13 cellular contexts compared by ENCODE assay signal in the genomic region with DNA sequence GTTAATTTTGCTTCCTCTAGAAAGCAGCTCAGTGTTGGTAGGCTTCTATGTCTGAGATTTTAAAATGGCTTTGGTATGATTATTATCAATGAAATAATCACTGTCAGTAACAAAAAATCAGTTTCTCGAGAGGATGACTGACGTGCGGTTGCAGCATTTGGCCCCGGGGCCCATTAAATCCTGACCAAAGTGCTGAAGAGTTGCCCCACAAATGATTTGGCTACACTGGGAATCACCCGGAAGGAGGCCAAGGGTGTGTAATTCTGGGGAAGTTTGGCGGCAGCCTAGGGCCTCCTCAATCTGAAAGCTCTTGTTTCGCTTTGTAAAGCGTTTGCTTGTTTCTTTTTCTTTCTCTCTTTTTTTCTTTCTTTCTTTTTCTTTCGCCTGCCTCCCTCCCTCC. TPM values are rescaled to one million over a fixed set of nuclear protein-coding genes. Genes with fewer than 3 reads are reported as not detected.
A peak's percentile ranks its signal among the peaks of the same experiment; 100 is the strongest.
DNase-seq lines count a peak whose midpoint lies in the region; ATAC-seq and TF ChIP-seq lines count a peak whose summit lies in the region.
"Had no signal": no experiment of that assay in that cellular context is flagged by ENCODE, and none has a peak within 500 bp of the region (broad histone marks: within the 10 kb centered on the region; RNA-seq: fewer than 3 reads in every experiment).

No MANE protein-coding gene starts in this region.

- intact Hi-C loops in Panc1 (cut with micrococcal nuclease; ENCODE audit: unreplicated experiment) (no loop called here), esophagus muscularis mucosa (cut with DNase I) (no loop called here)

- CTCF ChIA-PET in Panc1 (lab: Charles Lee), result no interaction called here

- no peak overlapping the region for H2AFZ ChIP-seq in GM23248
- peak overlapping the region; percentile 55 for H2AFZ ChIP-seq in neuron (ENCODE audit: low read depth, low read length)
- H2AFZ ChIP-seq: PC-9 had no signal

- TF ChIP-seq POLR2A in esophagus muscularis mucosa (IDR thresholded peaks at IDR 0.05; ENCODE audit: low read depth), result no peak

- H3K9me2 ChIP-seq in GM23248 (ENCODE audit: insufficient read depth), result no peaks in the 10 kb centered on the region

- no peaks in the 10 kb centered on the region for H4K20me1 ChIP-seq in GM23248 (ENCODE audit: insufficient read depth)

- H3K4me1 ChIP-seq in GM23248 (ENCODE audit: insufficient read depth), result no peaks in the 10 kb centered on the region
- H3K4me1 ChIP-seq in Panc1 (ENCODE audit: control insufficient read depth, insufficient read depth, low read length), result 0 out of 2 replicates have a peak, but pooled peaks cover 6% of the 10 kb centered on the region
- H3K4me1 ChIP-seq in esophagus muscularis mucosa, result peaks cover 0 to 3% (median 0%) of the 10 kb centered on the region in 4 donors
- peaks cover 6% of the 10 kb centered on the region for H3K4me1 ChIP-seq in neuron (ENCODE audit: insufficient read depth, low read length)

- no peak for TF ChIP-seq EP300 in esophagus muscularis mucosa (IDR thresholded peaks at IDR 0.05)

- TF ChIP-seq CTCF in Panc1 (IDR thresholded peaks at IDR 0.05) (no peak), esophagus muscularis mucosa (IDR thresholded peaks at IDR 0.05) (no peak)

- H3K9me3 ChIP-seq in GM23248 (ENCODE audit: low read depth) (no peaks in the 10 kb centered on the region), Panc1 (ENCODE audit: control insufficient read depth, insufficient read depth, low read depth, low read length) (no peaks in the 10 kb centered on the region), esophagus muscularis mucosa (peaks cover 0 to under 1% (median 0%) of the 10 kb centered on the region in 4 donors), neuron (ENCODE audit: low read length) (no peaks in the 10 kb centered on the region)

- no peaks in the 10 kb centered on the region for H3F3A ChIP-seq in GM23248 (ENCODE audit: insufficient read depth)

- in situ Hi-C loops in GM23248 (cut with MboI), result no loop called here
- in situ Hi-C loops in Panc1 (cut with HindIII; ENCODE audit: low pct_unique_long_range_greater_than_20kb, low sequenced_read_pairs), result no loop called here

- no TSS peak for BruUV-seq in Panc1 (replicated peaks; lab: Mats Ljungman, UMichigan)

- no peak overlapping the region for H3K4me2 ChIP-seq in GM23248 (ENCODE audit: unreplicated experiment)
- H3K4me2 ChIP-seq: PC-9 had no signal

- H3K27me3 ChIP-seq in GM23248 (replicated peaks; ENCODE audit: insufficient read depth), result 0 out of 2 replicates have a peak, but pooled peaks cover 3% of the 10 kb centered on the region
- H3K27me3 ChIP-seq in Panc1 (ENCODE audit: control insufficient read depth, insufficient read depth, low read length), result no peaks in the 10 kb centered on the region
- H3K27me3 ChIP-seq in esophagus muscularis mucosa, result peaks cover 0 to 1% (median 0%) of the 10 kb centered on the region in 4 donors
- no peaks in the 10 kb centered on the region for H3K27me3 ChIP-seq in neuron (ENCODE audit: insufficient read depth, low read length)

- WGBS in GM23248 (ENCODE audit: low coverage in 1 of 2, low lambda C conversion rate in 2 of 2, missing lambda C conversion rate in 2 of 2), 2 experiments, result 33 to 35% methylated on average over 6 to 9 of the region's 9 CpGs
- 75% methylated on average over 9 of the region's 9 CpGs for WGBS in esophagus muscularis mucosa

- peak; percentile 56; the same call in 1 of the 2 replicates for ATAC-seq in Panc1
- no peak for ATAC-seq in activated CD4-positive, CD25-positive, alpha-beta regulatory T cell treated with anti-CD3 and anti-CD28 coated beads, Interleukin-2, amount 50 U/mL, for 24 hours
- ATAC-seq in HG02852 (IDR thresholded peaks at IDR 0.05; ENCODE audit: unreplicated experiment), result no peak

- no peak overlapping the region for H3K4me3 ChIP-seq in GM23248
- no peak overlapping the region for H3K4me3 ChIP-seq in Panc1 (ENCODE audit: low read depth in 2 of 2, low read length in 2 of 2)
- H3K4me3 ChIP-seq in esophagus muscularis mucosa, result no peak overlapping the region
- H3K4me3 ChIP-seq in neuron (ENCODE audit: low read length), result no peak overlapping the region
- H3K4me3 ChIP-seq: PC-9 had no signal

- DNase-seq in GM23248 (peak; percentile 16), Panc1 (ENCODE audit: low read depth, low spot score) (no peak), esophagus muscularis mucosa (ENCODE audit: extremely low spot score) (peak; percentile 42), NCI-H2081 (lab: John Stamatoyannopoulos, UW) (no peak), SK-N-DZ (ENCODE audit: low spot score) (no peak)
- DNase-seq: CD4-positive, alpha-beta memory T cell; NCI-H1436 treated with DMSO at 0.1 percent for 48 hours; NCI-H510A treated with DMSO at 0.1 percent for 48 hours; NCI-H82; PC-9 had no signal

- no peak overlapping the region for H3K27ac ChIP-seq in GM23248
- H3K27ac ChIP-seq in Panc1 (ENCODE audit: low read length), result no peak overlapping the region
- no peak overlapping the region for H3K27ac ChIP-seq in esophagus muscularis mucosa (replicated peaks in 1 of 4)
- H3K27ac ChIP-seq: PC-9 had no signal

- no peaks in the 10 kb centered on the region for H3K36me3 ChIP-seq in GM23248 (ENCODE audit: low read depth)
- H3K36me3 ChIP-seq in Panc1 (ENCODE audit: control insufficient read depth, insufficient read depth, low read length), result no peaks in the 10 kb centered on the region
- H3K36me3 ChIP-seq in esophagus muscularis mucosa, result no peaks in the 10 kb centered on the region
- no peaks in the 10 kb centered on the region for H3K36me3 ChIP-seq in neuron (ENCODE audit: insufficient read depth, low read length)

- POLR2A ChIA-PET in Panc1 (lab: Charles Lee), result no interaction called here

- H3K9ac ChIP-seq in GM23248, result no peak overlapping the region

- no peaks in the 10 kb centered on the region for H3K79me2 ChIP-seq in GM23248 (ENCODE audit: insufficient read depth)

RNA-seq across cellular contexts. Expression of gene URI1, which starts 32.5 kb away (rescaled TPM):
- 58.1 and 58.6 TPM in 2 replicates for total RNA-seq in GM23248 (2014; rRNA removed; shearing (Covaris generic))
- polyA plus RNA-seq in GM23248 (2016; fragmentation: Nextera tagmentation; extraction: Ambion mirVana), result 16.2 and 19.2 TPM in 2 replicates
- total RNA-seq in Panc1 (2021; ENCODE audit: unreplicated experiment) (71.0 TPM), esophagus muscularis mucosa (10 to 100 TPM; 56.4 to 67.8 (median 59.8) TPM)
- 53.7 TPM for polyA plus RNA-seq in Panc1 (2012; ENCODE audit: insufficient read length)
- polyA plus RNA-seq in SK-N-DZ (2014; cell fraction: cytosol; rRNA removed), result 58.2 and 68.6 TPM in 2 replicates
- 64.3 and 70.5 TPM in 2 replicates for polyA plus RNA-seq in SK-N-DZ (2014; cell fraction: nucleus; rRNA removed)

Comparison
In these comparisons a context has a peak if more than half of its experiments do, and no peak if none do; other contexts are left out.
1. DNase-seq: peak in GM23248 (single experiment) and esophagus muscularis mucosa (single experiment); none in Panc1 (single experiment), NCI-H2081 (0 of 2) and SK-N-DZ (single experiment).